In genomic region chr9:89023788-89024187, GRCh38 we compare ENCODE assay signal across 26 cellular contexts. TPM values are rescaled to one million over a fixed set of nuclear protein-coding genes. Genes with fewer than 3 reads are reported as not detected.
A peak's percentile ranks its signal among the peaks of the same experiment; 100 is the strongest.
DNase-seq lines count a peak whose midpoint lies in the region; ATAC-seq, FAIRE-seq and TF ChIP-seq lines count a peak whose summit lies in the region.
"Had no signal": no experiment of that assay in that cellular context is flagged by ENCODE, and none has a peak within 500 bp of the region (broad histone marks: within the 10 kb centered on the region; RNA-seq: fewer than 3 reads in every experiment).

No MANE protein-coding gene starts in this region.

- H4K20me1 ChIP-seq in HepG2 (ENCODE audit: insufficient read depth, low read length): no peaks in the 10 kb centered on the region

- no peaks in the 10 kb centered on the region for H3K9me3 ChIP-seq in HepG2 (ENCODE audit: low read length)
- H3K9me3 ChIP-seq in right lobe of liver: no peaks in the 10 kb centered on the region
- no peaks in the 10 kb centered on the region for H3K9me3 ChIP-seq in CD8-positive, alpha-beta memory T cell (ENCODE audit: low read length)
- H3K9me3 ChIP-seq: body of pancreas, pancreas, SJSA1 had no signal

- 0% methylated on average over 3 of the region's 3 CpGs for WGBS in HepG2 (ENCODE audit: low lambda C conversion rate)
- WGBS in right lobe of liver (ENCODE audit: insufficient coverage, low coverage, low lambda C conversion rate, missing lambda C conversion rate): no CpG with 5 or more reads among the region's 3 CpGs

- CTCF ChIA-PET in HepG2 (lab: Yijun Ruan, JAX; ENCODE audit: low intra/inter-chr PET ratio, low total read pairs): no interaction called here
- CTCF ChIA-PET in CD8-positive, alpha-beta memory T cell (lab: Charles Lee): no interaction called here

- no peaks in the 10 kb centered on the region for H3K79me2 ChIP-seq in HepG2 (ENCODE audit: insufficient read depth, low read length)

- no peaks in the 10 kb centered on the region for H3K4me1 Mint-ChIP-seq in CD8-positive, alpha-beta memory T cell
- H3K4me1 Mint-ChIP-seq: CD4-positive, CD25-positive, alpha-beta regulatory T cell; naive thymus-derived CD4-positive, alpha-beta T cell had no signal

- H3K27ac ChIP-seq in HepG2 (ENCODE audit: extremely low read length, insufficient read depth, low read length) (no peak overlapping the region), right lobe of liver (no peak overlapping the region)
- no peak overlapping the region for H3K27ac ChIP-seq in CD8-positive, alpha-beta memory T cell (ENCODE audit: low read depth, low read length)
- H3K27ac ChIP-seq: body of pancreas, pancreas had no signal

- no peak for FAIRE-seq in HepG2 (lab: Jason Lieb, UNC)
- FAIRE-seq: islet of Langerhans, pancreas had no signal

- TF ChIP-seq POLR2A in HepG2 (IDR thresholded peaks at IDR 0.05; ENCODE audit: insufficient read depth in 1 of 2, low read depth in 2 of 2, low read length in 2 of 2) (no peak), right lobe of liver (IDR thresholded peaks at IDR 0.05) (no peak)

- no peak overlapping the region for H3K4me2 ChIP-seq in HepG2 (ENCODE audit: low read depth, low read length)

- H3K9me3 Mint-ChIP-seq in CD8-positive, alpha-beta memory T cell: peaks cover 0 to 4% (median 2%) of the 10 kb centered on the region in 5 donors
- H3K9me3 Mint-ChIP-seq: HFFc6 had no signal

- no peak overlapping the region for H3K9ac ChIP-seq in HepG2 (ENCODE audit: insufficient read depth, low read depth, low read length)

- no peak for DNase-seq in HepG2 (ENCODE audit: low spot score)
- DNase-seq in right lobe of liver: no peak
- DNase-seq in amniotic epithelial cell (ENCODE audit: low read depth): peak; percentile 79
- peak; percentile 0 for DNase-seq in mucosa of gallbladder (ENCODE audit: low spot score)
- DNase-seq in CD8-positive, alpha-beta memory T cell: no peak
- DNase-seq in stimulated activated CD8-positive, alpha-beta memory T cell treated with anti-CD3 and anti-CD28 coated beads, Interleukin-4, amount 100 ng/mL, for 48 hours: no peak
- DNase-seq in central memory CD4-positive, alpha-beta T cell: no peak
- DNase-seq: activated T-cell treated with anti-CD3 and anti-CD28 coated beads, Interleukin-2, amount 50 U/mL, for 48 hours; body of pancreas; CD4-positive, CD25-positive, alpha-beta regulatory T cell; cortex of kidney; DMS79 treated with DMSO at 0.1 percent for 48 hours; foreskin fibroblast; HFFc6; KBM-7; mammary epithelial cell; naive thymus-derived CD4-positive, alpha-beta T cell; NCI-H1105; NCI-H524 treated with DMSO at 0.1 percent for 48 hours; pancreas; stimulated activated naive CD4-positive, alpha-beta T cell had no signal

- no TSS peak for BruUV-seq in HepG2 (replicated peaks; lab: Mats Ljungman, UMichigan)

- H3K27me3 ChIP-seq in HepG2 (ENCODE audit: control insufficient read depth in 1 of 2, insufficient read depth in 2 of 2, low read length in 2 of 2) (no peaks in the 10 kb centered on the region), right lobe of liver (no peaks in the 10 kb centered on the region)
- no peaks in the 10 kb centered on the region for H3K27me3 ChIP-seq in CD8-positive, alpha-beta memory T cell (ENCODE audit: insufficient read depth, low read length, poor library complexity, severe bottlenecking)
- H3K27me3 ChIP-seq: body of pancreas, pancreas, SJSA1 had no signal

- no peak overlapping the region for H3K27ac Mint-ChIP-seq in CD8-positive, alpha-beta memory T cell
- H3K27ac Mint-ChIP-seq: activated naive CD8-positive, alpha-beta T cell; CD4-positive, CD25-positive, alpha-beta regulatory T cell had no signal

- TF ChIP-seq CTCF in HepG2 (CRISPR knock-in tag; IDR thresholded peaks at IDR 0.05): no peak
- no peak for TF ChIP-seq CTCF in right lobe of liver (IDR thresholded peaks at IDR 0.05)

- in situ Hi-C loops in HepG2 (cut with HindIII; ENCODE audit: extremely low pct_ligation_motif_present, low pct_unique_long_range_greater_than_20kb): no loop called here

- H3K4me3 ChIP-seq in HepG2 (replicated peaks in 1 of 3; ENCODE audit: insufficient read depth in 1 of 3, low read depth in 2 of 3, low read length in 3 of 3): no peak overlapping the region
- H3K4me3 ChIP-seq in right lobe of liver: no peak overlapping the region
- H3K4me3 ChIP-seq in CD8-positive, alpha-beta memory T cell (ENCODE audit: low read length): no peak overlapping the region
- H3K4me3 ChIP-seq: body of pancreas, pancreas, SJSA1 had no signal

- TF ChIP-seq EP300 in HepG2 (IDR thresholded peaks at IDR 0.05; ENCODE audit: low read depth in 2 of 2, low read length in 2 of 2) (no peak), HepG2 (CRISPR knock-in tag; IDR thresholded peaks at IDR 0.05; ENCODE audit: borderline replicate concordance) (no peak)

- no peaks in the 10 kb centered on the region for H3K36me3 Mint-ChIP-seq in CD8-positive, alpha-beta memory T cell
- H3K36me3 Mint-ChIP-seq: CD4-positive, CD25-positive, alpha-beta regulatory T cell; naive thymus-derived CD4-positive, alpha-beta T cell had no signal

- no peak overlapping the region for H3K4me3 Mint-ChIP-seq in CD8-positive, alpha-beta memory T cell
- H3K4me3 Mint-ChIP-seq: activated naive CD8-positive, alpha-beta T cell; CD4-positive, CD25-positive, alpha-beta regulatory T cell; HFFc6; naive thymus-derived CD4-positive, alpha-beta T cell had no signal

- TF ChIP-seq RAD21 in HepG2 (CRISPR knock-in tag; IDR thresholded peaks at IDR 0.05): no peak

- peaks cover 5 to 22% of the 10 kb centered on the region in 2 donors for H3K27me3 Mint-ChIP-seq in CD8-positive, alpha-beta memory T cell

- H3K36me3 ChIP-seq in HepG2 (replicated peaks in 1 of 2; ENCODE audit: control insufficient read depth in 1 of 2, insufficient read depth in 2 of 2, low read length in 2 of 2) (no peaks in the 10 kb centered on the region), right lobe of liver (no peaks in the 10 kb centered on the region)
- H3K36me3 ChIP-seq in CD8-positive, alpha-beta memory T cell (ENCODE audit: insufficient read depth, low read length): no peaks in the 10 kb centered on the region
- H3K36me3 ChIP-seq: pancreas, SJSA1 had no signal

- H3K4me1 ChIP-seq in HepG2 (ENCODE audit: insufficient read depth, low read length) (no peaks in the 10 kb centered on the region), right lobe of liver (no peaks in the 10 kb centered on the region)
- H3K4me1 ChIP-seq in CD8-positive, alpha-beta memory T cell (ENCODE audit: insufficient read depth, low read length): no peaks in the 10 kb centered on the region
- H3K4me1 ChIP-seq: body of pancreas, pancreas had no signal

- ATAC-seq in HepG2: no peak
- no peak for ATAC-seq in right lobe of liver
- no peak for ATAC-seq in HG03025 (IDR thresholded peaks at IDR 0.05; ENCODE audit: low FRiP score, unreplicated experiment)
- ATAC-seq: body of pancreas; naive thymus-derived CD4-positive, alpha-beta T cell; pancreas; sciatic nerve had no signal

- no peak overlapping the region for H2AFZ ChIP-seq in HepG2 (ENCODE audit: low read length)

- intact Hi-C loops in HepG2 (cut with micrococcal nuclease; ENCODE audit: unreplicated experiment) (no loop called here), right lobe of liver (cut with DNase I) (no loop called here)

- POLR2A ChIA-PET in HepG2 (lab: Yijun Ruan, JAX): no interaction called here
- POLR2A ChIA-PET in CD8-positive, alpha-beta memory T cell (lab: Charles Lee): no interaction called here

TF ChIP-seq in HepG2, 621 proteins besides CTCF, POLR2A, EP300 and RAD21 (continues in another document):
- TF ChIP-seq MAFK (conservative IDR thresholded peaks at IDR 0.05 in 1 of 2, IDR thresholded peaks at IDR 0.05 in 1 of 2; ENCODE audit: low read length in 2 of 2): peak; percentile 98 to 99

RNA-seq across cellular contexts. Expression of gene S1PR3, which starts 32.5 kb away (rescaled TPM):
- total RNA-seq in HepG2 (2016; rRNA removed; fragmentation: Illumina TruSeq; extraction: Trizol) (0.02 and 0.04 TPM in 2 replicates), right lobe of liver (1 to 10 TPM; 1.0 to 9.5 (median 5.0) TPM), mucosa of gallbladder (36.4 TPM)
- total RNA-seq in HepG2 (2016; cell fraction: cytosol; rRNA removed; fragmentation: Illumina TruSeq; extraction: Trizol; ENCODE audit: low read depth): not detected in 2 replicates
- 0.04 and 0.06 TPM in 2 replicates for total RNA-seq in HepG2 (2016; cell fraction: insoluble cytoplasmic fraction; rRNA removed; fragmentation: Illumina TruSeq; extraction: Trizol)
- total RNA-seq in HepG2 (2016; cell fraction: membrane; rRNA removed; fragmentation: Illumina TruSeq; extraction: Trizol): 0.03 TPM in 1 of 2 replicates, not detected in the other
- not detected in 2 replicates for total RNA-seq in HepG2 (2016; cell fraction: nucleus; rRNA removed; fragmentation: Illumina TruSeq; extraction: Trizol)
- 0.01 TPM in 1 of 2 replicates, not detected in the other for polyA plus RNA-seq in HepG2 (2011; rRNA removed)
- polyA plus RNA-seq in HepG2 (2011; cell fraction: cytosol; rRNA removed): 0.03 TPM in 1 of 2 replicates, not detected in the other
- not detected in 2 replicates for polyA plus RNA-seq in HepG2 (2011; cell fraction: nucleus; rRNA removed)
- not detected in 2 replicates for polyA plus RNA-seq in HepG2 (2012)
- polyA plus RNA-seq in HepG2 (2016; cell fraction: cytosol; fragmentation: Illumina TruSeq; extraction: Trizol; ENCODE audit: low read depth): not detected in 2 replicates
- 0.05 TPM in 1 of 2 replicates, not detected in the other for polyA plus RNA-seq in HepG2 (2016; cell fraction: insoluble cytoplasmic fraction; fragmentation: Illumina TruSeq; extraction: Trizol; ENCODE audit: low read depth)
- polyA plus RNA-seq in HepG2 (2016; cell fraction: membrane; fragmentation: Illumina TruSeq; extraction: Trizol; ENCODE audit: low read depth): not detected in 2 replicates
- 0.09 TPM in 1 of 2 replicates, not detected in the other for polyA plus RNA-seq in HepG2 (2016; cell fraction: nucleus; fragmentation: Illumina TruSeq; extraction: Trizol; ENCODE audit: insufficient read depth, low read depth)
- 36.5 TPM in 1 of 2 replicates, not detected in the other for polyA minus RNA-seq in HepG2 (2011; rRNA and poly(A)+ RNA removed; ENCODE audit: low replicate concordance)
- polyA minus RNA-seq in HepG2 (2011; cell fraction: cytosol; rRNA and poly(A)+ RNA removed): 0.09 TPM in 1 of 2 replicates, not detected in the other
- polyA minus RNA-seq in HepG2 (2011; cell fraction: nucleus; rRNA and poly(A)+ RNA removed): 0.13 TPM in 1 of 2 replicates, not detected in the other
- total RNA-seq in CD8-positive, alpha-beta memory T cell: under 1 TPM; 0.80 to 0.90 TPM
- not detected for polyA plus RNA-seq in CD8-positive, alpha-beta memory T cell
- total RNA-seq: CD4-positive, CD25-positive, alpha-beta regulatory T cell had no signal
- polyA plus RNA-seq: naive thymus-derived CD4-positive, alpha-beta T cell had no signal

Comparison
In these comparisons a context has a peak if more than half of its experiments do, and no peak if none do; other contexts are left out.
1. DNase-seq: peak in amniotic epithelial cell (single experiment) and mucosa of gallbladder (single experiment); none in HepG2 (single experiment), right lobe of liver (0 of 3), CD8-positive, alpha-beta memory T cell (0 of 5), stimulated activated CD8-positive, alpha-beta memory T cell treated with anti-CD3 and anti-CD28 coated beads, Interleukin-4, amount 100 ng/mL, for 48 hours (single experiment) and central memory CD4-positive, alpha-beta T cell (single experiment).